Comparison of ENCODE assay signal across 9 cellular contexts in the genomic region with DNA sequence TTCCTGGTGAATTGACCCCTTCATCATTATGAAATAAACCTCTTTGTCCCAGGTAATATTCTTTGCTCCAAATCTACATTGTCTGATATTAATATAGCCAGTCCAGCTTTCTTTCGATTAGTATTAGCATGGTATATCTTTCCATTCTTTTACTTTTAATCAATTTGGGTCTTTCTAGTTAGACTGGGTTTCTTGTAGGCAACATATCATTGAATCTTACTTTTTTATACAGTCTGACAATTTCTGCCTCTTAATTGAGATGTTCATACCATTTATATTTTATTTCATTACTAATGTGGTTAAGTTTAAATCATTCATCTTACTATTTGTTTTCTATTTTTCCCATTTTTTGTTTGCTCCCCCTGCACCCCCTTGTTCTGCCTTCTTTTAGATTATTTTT.
"Had no signal": no experiment of that assay in that cellular context is flagged by ENCODE, and none has a peak within 500 bp of the region (broad histone marks: within the 10 kb centered on the region; RNA-seq: fewer than 3 reads in every experiment).

No MANE protein-coding gene starts in this region.

- ATAC-seq: activated CD4-positive, alpha-beta T cell treated with anti-CD3 and anti-CD28 coated beads for 36 hours; activated CD4-positive, CD25-positive, alpha-beta regulatory T cell treated with anti-CD3 and anti-CD28 coated beads, Interleukin-2, amount 50 U/mL, for 24 hours; activated CD8-positive, alpha-beta memory T cell treated with anti-CD3 and anti-CD28 coated beads, Interleukin-2, amount 10 ng/mL, durations not matched to agents 7 days and 5 days; activated CD8-positive, alpha-beta T cell treated with anti-CD3 and anti-CD28 coated beads for 36 hours; activated CD8-positive, alpha-beta T cell treated with anti-CD3 and anti-CD28 coated beads, Interleukin-2, amount 10 ng/mL, durations not matched to agents 7 days and 5 days; T-helper 17 cell; WTC11 had no signal

- H3K36me3 ChIP-seq: WERI-Rb-1 had no signal

- H3K27ac ChIP-seq: VCaP, WERI-Rb-1 had no signal
